Comparison of ENCODE assay signal across 24 cellular contexts in genomic region chr1:77582905-77583304, GRCh38.
DNase-seq lines count a peak whose midpoint lies in the region; ATAC-seq and TF ChIP-seq lines count a peak whose summit lies in the region.
"Had no signal": no experiment of that assay in that cellular context is flagged by ENCODE, and none has a peak within 500 bp of the region (broad histone marks: within the 10 kb centered on the region; RNA-seq: fewer than 3 reads in every experiment).

No MANE protein-coding gene starts in this region.

- H3K27me3 ChIP-seq in sigmoid colon, result no peaks in the 10 kb centered on the region
- H3K27me3 ChIP-seq: dorsolateral prefrontal cortex had no signal

- 90 to 92% methylated on average over 4 of the region's 4 CpGs for WGBS in sigmoid colon, 2 donors

- TF ChIP-seq EP300 in sigmoid colon (IDR thresholded peaks at IDR 0.05), result no peak

- intact Hi-C loops in sigmoid colon (cut with DNase I), result loop anchor here (10.0 kb wide), 1 partner anchor 392 kb away; the partner anchor contains the start of gene FUBP1

- H3K4me1 ChIP-seq in sigmoid colon, result no peaks in the 10 kb centered on the region

- CTCF ChIA-PET in GM10248 (lab: Yijun Ruan, JAX), result no interaction called here

- DNase-seq in GM10248 (ENCODE audit: extremely low spot score), result peak; percentile 20
- no peak for DNase-seq in sigmoid colon
- no peak for DNase-seq in cortex of kidney (lab: John Stamatoyannopoulos, UW)
- no peak for DNase-seq in epidermal melanocyte (ENCODE audit: insufficient read length, low spot score)
- no peak for DNase-seq in HuH-7.5 (ENCODE audit: low spot score)
- DNase-seq: 8988T; activated CD8-positive, alpha-beta T cell treated with anti-CD3 and anti-CD28 coated beads for 36 hours; activated naive CD4-positive, alpha-beta T cell treated with anti-CD3 and anti-CD28 coated beads for 36 hours; activated T-cell treated with anti-CD3 and anti-CD28 coated beads, Interleukin-2, amount 50 U/mL, for 24 hours; AML-193; DMS79; dorsolateral prefrontal cortex; foreskin melanocyte; HFFc6; mammary epithelial cell; NCI-H1694; NCI-H2171 treated with DMSO at 0.1 percent for 48 hours; NCI-H69; occipital lobe; retina; stimulated activated CD4-positive, alpha-beta T cell treated with anti-CD3 and anti-CD28 coated beads, Interleukin-12 subunit alpha, Interleukin-12 subunit beta, amount 100 ng/mL, for 4 hours had no signal

- peaks cover 0 to 53% (median 9%) of the 10 kb centered on the region in 4 donors for H3K36me3 ChIP-seq in sigmoid colon

- no peaks in the 10 kb centered on the region for H3K9me3 ChIP-seq in sigmoid colon

- no peak for TF ChIP-seq CTCF in GM10248 (IDR thresholded peaks at IDR 0.05; ENCODE audit: control extremely low read depth, extremely low read depth, low read depth, missing control alignments)
- TF ChIP-seq CTCF in sigmoid colon (IDR thresholded peaks at IDR 0.05), result no peak

- no peak overlapping the region for H3K4me3 ChIP-seq in sigmoid colon
- H3K4me3 ChIP-seq: dorsolateral prefrontal cortex had no signal

- TF ChIP-seq POLR2A in sigmoid colon (IDR thresholded peaks at IDR 0.05), result no peak

- POLR2A ChIA-PET in GM10248 (lab: Yijun Ruan, JAX), result no interaction called here

- ATAC-seq in GM19025 (IDR thresholded peaks at IDR 0.05; ENCODE audit: low read depth, unreplicated experiment), result peak; percentile 53
- peak; percentile 62 for ATAC-seq in GM21825 (IDR thresholded peaks at IDR 0.05; ENCODE audit: unreplicated experiment)
- peak; percentile 51 for ATAC-seq in HG03442 (IDR thresholded peaks at IDR 0.05; ENCODE audit: unreplicated experiment)
- ATAC-seq: activated CD8-positive, alpha-beta T cell treated with anti-CD3 and anti-CD28 coated beads for 36 hours had no signal

- no peak overlapping the region for H3K27ac ChIP-seq in sigmoid colon
